In genomic region chr1:87501738-87502137, GRCh38 we compare ENCODE assay signal across 27 cellular contexts.
DNase-seq lines count a peak whose midpoint lies in the region; ATAC-seq and TF ChIP-seq lines count a peak whose summit lies in the region.
"Had no signal": no experiment of that assay in that cellular context is flagged by ENCODE, and none has a peak within 500 bp of the region (broad histone marks: within the 10 kb centered on the region; RNA-seq: fewer than 3 reads in every experiment).

No MANE protein-coding gene starts in this region.

- H3K79me2 ChIP-seq in SK-N-SH (ENCODE audit: insufficient read depth) = no peaks in the 10 kb centered on the region

- H3K27ac ChIP-seq in SK-N-SH (ENCODE audit: low read depth in 2 of 2, low read length in 1 of 2) (no peak overlapping the region), endodermal cell (ENCODE audit: low read depth, low read length) (no peak overlapping the region)
- H3K27ac ChIP-seq: ascending aorta, colonic mucosa, sigmoid colon had no signal

- TF ChIP-seq CTCF in SK-N-SH (IDR thresholded peaks at IDR 0.05) (peak; percentile 32; the same call in 1 of the 2 replicates), endodermal cell (conservative IDR thresholded peaks at IDR 0.05) (peak; percentile 61), osteocyte (IDR thresholded peaks at IDR 0.05) (peak; percentile 39)

- no peak for TF ChIP-seq RAD21 in SK-N-SH (IDR thresholded peaks at IDR 0.05; ENCODE audit: low read length)

- H3K36me3 Mint-ChIP-seq in endodermal cell (ENCODE audit: low read depth) (no peaks in the 10 kb centered on the region), osteocyte (ENCODE audit: unreplicated experiment) (no peaks in the 10 kb centered on the region)
- no peaks in the 10 kb centered on the region for H3K36me3 Mint-ChIP-seq in activated CD4-positive, alpha-beta memory T cell treated with anti-CD3 and anti-CD28 coated beads, Interleukin-2, amount 10 ng/mL, durations not matched to agents 7 days and 5 days (ENCODE audit: low read depth)
- H3K36me3 Mint-ChIP-seq: activated CD8-positive, alpha-beta memory T cell treated with anti-CD3 and anti-CD28 coated beads, Interleukin-2, amount 10 ng/mL, durations not matched to agents 7 days and 5 days; activated naive CD4-positive, alpha-beta T cell treated with anti-CD3 and anti-CD28 coated beads, Interleukin-2, amount 50 U/mL, for 24 hours; natural killer cell treated with Interleukin-12 subunit alpha and Interleukin-12 subunit beta and Interleukin-15 and Interleukin-18, amount 100 ng/mL, for 72 hours had no signal

- peaks cover 17% of the 10 kb centered on the region for H3K4me1 Mint-ChIP-seq in endodermal cell
- no peaks in the 10 kb centered on the region for H3K4me1 Mint-ChIP-seq in osteocyte (ENCODE audit: unreplicated experiment)
- H3K4me1 Mint-ChIP-seq in activated CD4-positive, alpha-beta memory T cell treated with anti-CD3 and anti-CD28 coated beads, Interleukin-2, amount 10 ng/mL, durations not matched to agents 7 days and 5 days = no peaks in the 10 kb centered on the region
- H3K4me1 Mint-ChIP-seq: activated CD4-positive, alpha-beta T cell treated with anti-CD3 and anti-CD28 coated beads, Interleukin-2, amount 10 ng/mL, durations not matched to agents 24 days and 14 days; activated CD8-positive, alpha-beta memory T cell treated with anti-CD3 and anti-CD28 coated beads, Interleukin-2, amount 10 ng/mL, durations not matched to agents 7 days and 5 days; activated naive CD4-positive, alpha-beta T cell treated with anti-CD3 and anti-CD28 coated beads, Interleukin-2, amount 50 U/mL, for 24 hours had no signal

- in situ Hi-C loops in SK-MEL-5 (cut with HindIII; ENCODE audit: low pct_unique_long_range_greater_than_20kb, low sequenced_read_pairs) = no loop called here

- no peaks in the 10 kb centered on the region for H3F3A ChIP-seq in SK-N-SH (replicated peaks; ENCODE audit: insufficient read depth)

- POLR2A ChIA-PET in SK-N-SH (lab: Yijun Ruan, JAX) = no interaction called here
- POLR2A ChIA-PET in activated CD4-positive, alpha-beta memory T cell treated with anti-CD3 and anti-CD28 coated beads, Interleukin-2, amount 10 ng/mL, durations not matched to agents 7 days and 5 days (lab: Charles Lee) = no interaction called here

- no peaks in the 10 kb centered on the region for H3K4me1 ChIP-seq in SK-N-SH (ENCODE audit: control insufficient read depth in 1 of 2, insufficient read depth in 2 of 2, low read depth in 1 of 2, low read length in 1 of 2)
- H3K4me1 ChIP-seq in endodermal cell (ENCODE audit: control insufficient read depth, insufficient read depth, low read length) = no peaks in the 10 kb centered on the region
- H3K4me1 ChIP-seq: colonic mucosa, HAP-1, sigmoid colon had no signal

- TF ChIP-seq EP300 in SK-N-SH (IDR thresholded peaks at IDR 0.05; ENCODE audit: borderline replicate concordance in 1 of 2, low read depth in 1 of 2, low read length in 1 of 2) = no peak

- H3K27ac Mint-ChIP-seq in endodermal cell (no peak overlapping the region), osteocyte (ENCODE audit: unreplicated experiment) (no peak overlapping the region)
- no peak overlapping the region for H3K27ac Mint-ChIP-seq in activated CD4-positive, alpha-beta memory T cell treated with anti-CD3 and anti-CD28 coated beads, Interleukin-2, amount 10 ng/mL, durations not matched to agents 7 days and 5 days
- H3K27ac Mint-ChIP-seq: activated CD4-positive, alpha-beta T cell treated with anti-CD3 and anti-CD28 coated beads, Interleukin-2, amount 10 ng/mL, durations not matched to agents 24 days and 14 days; activated CD8-positive, alpha-beta memory T cell treated with anti-CD3 and anti-CD28 coated beads, Interleukin-2, amount 10 ng/mL, durations not matched to agents 7 days and 5 days; activated naive CD4-positive, alpha-beta T cell treated with anti-CD3 and anti-CD28 coated beads, Interleukin-2, amount 50 U/mL, for 24 hours; natural killer cell treated with Interleukin-12 subunit alpha and Interleukin-12 subunit beta and Interleukin-15 and Interleukin-18, amount 100 ng/mL, for 72 hours; T-helper 1 cell treated with Interleukin-12 subunit alpha and Interleukin-12 subunit beta and Interleukin-4 antibody, amounts not matched to agents 30 μg/mL and 1 μg/mL, for 36 hours had no signal

- H3K9me2 ChIP-seq in SK-N-SH = no peaks in the 10 kb centered on the region

- H3K4me3 ChIP-seq in SK-N-SH (ENCODE audit: low read depth in 2 of 2, low read length in 1 of 2) (no peak overlapping the region), endodermal cell (ENCODE audit: low read length) (no peak overlapping the region)
- H3K4me3 ChIP-seq: ascending aorta, colonic mucosa, HAP-1, sigmoid colon had no signal

- DNase-seq in SK-N-SH (no peak), SK-MEL-5 (ENCODE audit: low read depth, low spot score) (peak; percentile 5), endodermal cell (no peak), osteocyte (ENCODE audit: extremely low spot score, unreplicated experiment) (no peak), T1000 (lab: John Stamatoyannopoulos, UW) (no peak)
- DNase-seq in activated CD4-positive, alpha-beta memory T cell treated with anti-CD3 and anti-CD28 coated beads, Interleukin-2, amount 10 ng/mL, durations not matched to agents 7 days and 5 days = no peak
- DNase-seq: activated CD4-positive, alpha-beta T cell treated with anti-CD3 and anti-CD28 coated beads, Interleukin-2, amount 10 ng/mL, durations not matched to agents 24 days and 14 days; activated CD8-positive, alpha-beta memory T cell treated with anti-CD3 and anti-CD28 coated beads, Interleukin-2, amount 10 ng/mL, durations not matched to agents 7 days and 5 days; C1 segment of cervical spinal cord; colonic mucosa; KG1; MV-4-11; NCI-H1694; NCI-H82; posterior cingulate gyrus; SHP77 treated with DMSO at 0.1 percent for 48 hours; sigmoid colon; stimulated activated CD8-positive, alpha-beta memory T cell treated with anti-CD3 and anti-CD28 coated beads, Interleukin-4, amount 100 ng/mL, for 48 hours; trophoblast cell had no signal

- H3K27me3 Mint-ChIP-seq in endodermal cell (ENCODE audit: insufficient read depth) (no peaks in the 10 kb centered on the region), osteocyte (ENCODE audit: unreplicated experiment) (peaks cover 6% of the 10 kb centered on the region)
- H3K27me3 Mint-ChIP-seq in activated CD4-positive, alpha-beta memory T cell treated with anti-CD3 and anti-CD28 coated beads, Interleukin-2, amount 10 ng/mL, durations not matched to agents 7 days and 5 days = peaks cover 4% of the 10 kb centered on the region
- H3K27me3 Mint-ChIP-seq: activated naive CD4-positive, alpha-beta T cell treated with anti-CD3 and anti-CD28 coated beads, Interleukin-2, amount 50 U/mL, for 24 hours had no signal

- no peak overlapping the region for H3K9ac ChIP-seq in SK-N-SH
- H3K9ac ChIP-seq in endodermal cell (ENCODE audit: extremely low read depth, low read length, poor library complexity, severe bottlenecking) = no peak overlapping the region

- CTCF ChIA-PET in SK-N-SH (lab: Yijun Ruan, JAX) = no interaction called here
- CTCF ChIA-PET in activated CD4-positive, alpha-beta memory T cell treated with anti-CD3 and anti-CD28 coated beads, Interleukin-2, amount 10 ng/mL, durations not matched to agents 7 days and 5 days (lab: Charles Lee) = no interaction called here

- H3K9me3 ChIP-seq in SK-N-SH (no peaks in the 10 kb centered on the region), endodermal cell (ENCODE audit: control insufficient read depth, low read length) (no peaks in the 10 kb centered on the region)
- H3K9me3 ChIP-seq: ascending aorta, colonic mucosa, HAP-1, sigmoid colon had no signal

- no peak overlapping the region for H3K4me2 ChIP-seq in SK-N-SH

- H2AFZ ChIP-seq in SK-N-SH (ENCODE audit: low read depth) = no peak overlapping the region

- ATAC-seq in SK-N-SH treated with all-trans-retinoic acid at 6 μM for 48 hours (no peak), HG02798 (IDR thresholded peaks at IDR 0.05; ENCODE audit: poor library complexity, unreplicated experiment) (no peak)
- ATAC-seq: activated CD8-positive, alpha-beta memory T cell treated with anti-CD3 and anti-CD28 coated beads, Interleukin-2, amount 10 ng/mL, durations not matched to agents 7 days and 5 days; left lobe of liver; natural killer cell treated with Interleukin-12 subunit alpha and Interleukin-12 subunit beta and Interleukin-15 and Interleukin-18, amount 100 ng/mL, for 72 hours had no signal

- H3K36me3 ChIP-seq in SK-N-SH (replicated peaks in 1 of 2; ENCODE audit: control insufficient read depth in 1 of 2, insufficient read depth in 2 of 2, low read length in 1 of 2) (no peaks in the 10 kb centered on the region), endodermal cell (ENCODE audit: control insufficient read depth, insufficient read depth, low read length) (no peaks in the 10 kb centered on the region)
- H3K36me3 ChIP-seq: ascending aorta, colonic mucosa, HAP-1, sigmoid colon had no signal

- H3K4me3 Mint-ChIP-seq in endodermal cell (no peak overlapping the region), osteocyte (ENCODE audit: unreplicated experiment) (no peak overlapping the region)
- no peak overlapping the region for H3K4me3 Mint-ChIP-seq in activated CD4-positive, alpha-beta memory T cell treated with anti-CD3 and anti-CD28 coated beads, Interleukin-2, amount 10 ng/mL, durations not matched to agents 7 days and 5 days
- H3K4me3 Mint-ChIP-seq: activated CD4-positive, alpha-beta T cell treated with anti-CD3 and anti-CD28 coated beads, Interleukin-2, amount 10 ng/mL, durations not matched to agents 24 days and 14 days; activated CD8-positive, alpha-beta memory T cell treated with anti-CD3 and anti-CD28 coated beads, Interleukin-2, amount 10 ng/mL, durations not matched to agents 7 days and 5 days; activated naive CD4-positive, alpha-beta T cell treated with anti-CD3 and anti-CD28 coated beads, Interleukin-2, amount 50 U/mL, for 24 hours; natural killer cell treated with Interleukin-12 subunit alpha and Interleukin-12 subunit beta and Interleukin-15 and Interleukin-18, amount 100 ng/mL, for 72 hours; T-helper 1 cell treated with Interleukin-12 subunit alpha and Interleukin-12 subunit beta and Interleukin-4 antibody, amounts not matched to agents 30 μg/mL and 1 μg/mL, for 36 hours had no signal

- no peaks in the 10 kb centered on the region for H3K9me3 Mint-ChIP-seq in endodermal cell
- no peaks in the 10 kb centered on the region for H3K9me3 Mint-ChIP-seq in osteocyte (ENCODE audit: unreplicated experiment)
- H3K9me3 Mint-ChIP-seq in activated CD4-positive, alpha-beta memory T cell treated with anti-CD3 and anti-CD28 coated beads, Interleukin-2, amount 10 ng/mL, durations not matched to agents 7 days and 5 days = no peaks in the 10 kb centered on the region
- H3K9me3 Mint-ChIP-seq: activated CD4-positive, alpha-beta T cell treated with anti-CD3 and anti-CD28 coated beads, Interleukin-2, amount 10 ng/mL, durations not matched to agents 24 days and 14 days; activated naive CD4-positive, alpha-beta T cell treated with anti-CD3 and anti-CD28 coated beads, Interleukin-2, amount 50 U/mL, for 24 hours; natural killer cell treated with Interleukin-12 subunit alpha and Interleukin-12 subunit beta and Interleukin-15 and Interleukin-18, amount 100 ng/mL, for 72 hours; T-helper 1 cell treated with Interleukin-12 subunit alpha and Interleukin-12 subunit beta and Interleukin-4 antibody, amounts not matched to agents 30 μg/mL and 1 μg/mL, for 36 hours had no signal

- H3K27me3 ChIP-seq in SK-N-SH (ENCODE audit: insufficient read depth) = no peaks in the 10 kb centered on the region
- H3K27me3 ChIP-seq in endodermal cell (ENCODE audit: control insufficient read depth, insufficient read depth, low read length, poor library complexity, severe bottlenecking) = no peaks in the 10 kb centered on the region
- H3K27me3 ChIP-seq: ascending aorta, colonic mucosa, sigmoid colon had no signal

- no peaks in the 10 kb centered on the region for H4K20me1 ChIP-seq in SK-N-SH (ENCODE audit: insufficient read depth)

- 20% methylated on average over 2 of the region's 2 CpGs for WGBS in SK-N-SH (ENCODE audit: low lambda C conversion rate)
- WGBS in endodermal cell (ENCODE audit: insufficient coverage in 1 of 2, insufficient read length in 1 of 2), 2 experiments = 79 to 96% methylated on average over 2 of the region's 2 CpGs
